In genomic region chr16:57537194-57537505, GRCh38 we compare ENCODE assay signal across 10 cellular contexts. TPM values are rescaled to one million over a fixed set of nuclear protein-coding genes. Genes with fewer than 3 reads are reported as not detected.
DNase-seq lines count a peak whose midpoint lies in the region; ATAC-seq and TF ChIP-seq lines count a peak whose summit lies in the region.
"Had no signal": no experiment of that assay in that cellular context is flagged by ENCODE, and none has a peak within 500 bp of the region (broad histone marks: within the 10 kb centered on the region; RNA-seq: fewer than 3 reads in every experiment).

No MANE protein-coding gene starts in this region.

- H3K36me3 ChIP-seq in DOHH2 (ENCODE audit: control insufficient read depth, low read length): no peaks in the 10 kb centered on the region
- no peaks in the 10 kb centered on the region for H3K36me3 ChIP-seq in Peyer's patch
- peaks cover 0 to 3% of the 10 kb centered on the region in 2 donors for H3K36me3 ChIP-seq in esophagus (ENCODE audit: control insufficient read depth in 2 of 2, insufficient read depth in 2 of 2, low read length in 1 of 2)
- H3K36me3 ChIP-seq in psoas muscle (ENCODE audit: insufficient read depth in 1 of 2, low read depth in 1 of 2): no peaks in the 10 kb centered on the region
- no peaks in the 10 kb centered on the region for H3K36me3 ChIP-seq in body of pancreas (replicated peaks in 1 of 2; ENCODE audit: insufficient read depth in 1 of 2, low read depth in 2 of 2)

- H3K27me3 ChIP-seq in DOHH2 (ENCODE audit: control insufficient read depth, low read length) (no peaks in the 10 kb centered on the region), Peyer's patch (no peaks in the 10 kb centered on the region), esophagus (ENCODE audit: control insufficient read depth in 1 of 2, insufficient read depth in 2 of 2, low read length in 2 of 2) (no peaks in the 10 kb centered on the region), psoas muscle (ENCODE audit: insufficient read depth in 3 of 3, low read length in 2 of 3) (no peaks in the 10 kb centered on the region), body of pancreas (no peaks in the 10 kb centered on the region)

- DNase-seq in Peyer's patch: no peak
- DNase-seq in psoas muscle: no peak
- no peak for DNase-seq in body of pancreas
- DNase-seq in NCI-H526 (lab: John Stamatoyannopoulos, UW): no peak
- DNase-seq: NCI-H2029 had no signal

- intact Hi-C loops in psoas muscle (cut with DNase I): no loop called here
- intact Hi-C loops in body of pancreas (cut with DNase I): no loop called here

- ATAC-seq in psoas muscle (no peak), GM18907 (IDR thresholded peaks at IDR 0.05; ENCODE audit: unreplicated experiment) (no peak), body of pancreas (no peak), GM21360 (IDR thresholded peaks at IDR 0.05; ENCODE audit: unreplicated experiment) (no peak)

- peak overlapping the region; percentile 99 for H3K4me2 ChIP-seq in DOHH2 (ENCODE audit: low read length)

- TF ChIP-seq POLR2A in Peyer's patch (IDR thresholded peaks at IDR 0.05): no peak
- no peak for TF ChIP-seq POLR2A in body of pancreas (IDR thresholded peaks at IDR 0.05)

- peak overlapping the region; percentile 93 for H3K27ac ChIP-seq in DOHH2 (ENCODE audit: low read depth, low read length)
- H3K27ac ChIP-seq in Peyer's patch: peak overlapping the region in 3 of 4 donors; percentile 74 to 99 (median 92)
- peak overlapping the region in 1 of 2 donors; percentile 89 for H3K27ac ChIP-seq in esophagus (ENCODE audit: low read depth in 2 of 2, low read length in 1 of 2)
- H3K27ac ChIP-seq in psoas muscle: no peak overlapping the region
- peak overlapping the region in 1 of 4 donors; percentile 78 for H3K27ac ChIP-seq in body of pancreas

- H3K4me1 ChIP-seq in DOHH2 (ENCODE audit: control insufficient read depth, low read length): peaks cover 91% of the 10 kb centered on the region
- peaks cover 0 to 31% (median 7%) of the 10 kb centered on the region in 4 donors for H3K4me1 ChIP-seq in Peyer's patch
- peaks cover 9 to 24% of the 10 kb centered on the region in 2 donors for H3K4me1 ChIP-seq in esophagus (ENCODE audit: control insufficient read depth in 2 of 2, insufficient read depth in 2 of 2, low read length in 1 of 2)
- H3K4me1 ChIP-seq in psoas muscle: peaks cover 11% of the 10 kb centered on the region
- peaks cover 21% of the 10 kb centered on the region for H3K4me1 ChIP-seq in body of pancreas

- no peaks in the 10 kb centered on the region for H3K79me2 ChIP-seq in DOHH2 (ENCODE audit: control insufficient read depth, low read length)

- H3K9me2 ChIP-seq in DOHH2 (replicated peaks; ENCODE audit: control insufficient read depth, low read length): no peaks in the 10 kb centered on the region

- WGBS in esophagus, 2 donors: 19 to 22% methylated on average over 8 of the region's 8 CpGs
- 36 to 39% (median 38%) methylated on average over 8 of the region's 8 CpGs for WGBS in psoas muscle, 3 donors
- 36 to 54% methylated on average over 8 of the region's 8 CpGs for WGBS in body of pancreas, 2 donors

- H3K9me3 ChIP-seq in DOHH2 (ENCODE audit: control insufficient read depth, insufficient read depth, low read length): no peaks in the 10 kb centered on the region
- H3K9me3 ChIP-seq in Peyer's patch: no peaks in the 10 kb centered on the region
- H3K9me3 ChIP-seq in esophagus (ENCODE audit: control insufficient read depth in 2 of 2, insufficient read depth in 1 of 2, low read depth in 1 of 2, low read length in 1 of 2): no peaks in the 10 kb centered on the region
- no peaks in the 10 kb centered on the region for H3K9me3 ChIP-seq in psoas muscle
- H3K9me3 ChIP-seq in body of pancreas: no peaks in the 10 kb centered on the region

- H3K4me3 ChIP-seq in DOHH2 (ENCODE audit: low read length) (peak overlapping the region; percentile 77), Peyer's patch (peak overlapping the region; percentile 70 to 96 (median 88)), esophagus (ENCODE audit: low read depth in 1 of 2, low read length in 2 of 2) (peak overlapping the region; percentile 63 to 86), psoas muscle (peak overlapping the region; percentile 83), body of pancreas (peak overlapping the region in 1 of 2 donors; percentile 84)

- H3F3A ChIP-seq in DOHH2 (ENCODE audit: control insufficient read depth, insufficient read depth): peaks cover 30% of the 10 kb centered on the region

- H4K20me1 ChIP-seq in DOHH2 (ENCODE audit: control insufficient read depth, insufficient read depth, low read depth, low read length): no peaks in the 10 kb centered on the region; the same call in 1 of the 2 replicates

- TF ChIP-seq CTCF in DOHH2 (IDR thresholded peaks at IDR 0.05; ENCODE audit: low read depth, low read length, poor library complexity, severe bottlenecking) (no peak), Peyer's patch (IDR thresholded peaks at IDR 0.05) (no peak), psoas muscle (IDR thresholded peaks at IDR 0.05) (no peak), body of pancreas (IDR thresholded peaks at IDR 0.05) (no peak)

RNA-seq across cellular contexts. Expression of gene CCDC102A, which starts 0.8 kb away (rescaled TPM):
- total RNA-seq in Peyer's patch: 10 to 100 TPM in 1 of 4 donors, 1 to 10 TPM in 3; 1.7 to 10.7 (median 2.5) TPM
- polyA plus RNA-seq in esophagus: 1 to 10 TPM; 2.6 TPM
- 1 to 10 TPM; 1.2 to 2.4 (median 1.9) TPM for total RNA-seq in psoas muscle
- polyA plus RNA-seq in psoas muscle: 1 to 10 TPM in 2 of 3 donors, under 1 TPM in 1; 0.95 to 2.1 (median 1.2) TPM
- total RNA-seq in body of pancreas: 10 to 100 TPM; 10.6 to 22.4 TPM

RNA-seq across cellular contexts. Expression of gene ADGRG5, which starts 5.3 kb away (rescaled TPM):
- total RNA-seq in Peyer's patch (10 to 100 TPM in 1 of 4 donors, 1 to 10 TPM in 3; 3.0 to 30.5 (median 4.3) TPM), psoas muscle (under 1 TPM in 3 of 4 donors, not detected in 1; 0.11 to 0.37 (median 0.19) TPM), body of pancreas (under 1 TPM; 0.78 to 0.99 TPM)
- polyA plus RNA-seq in esophagus (under 1 TPM; 0.49 to 0.85 TPM), psoas muscle (under 1 TPM in 1 of 3 donors, not detected in 2; 0.05 TPM)
- total RNA-seq: bronchial epithelial cell had no signal

RNA-seq across cellular contexts. Expression of gene DOK4, which starts 50.9 kb away (rescaled TPM):
- 100 to 1,000 TPM in 3 of 4 donors, 10 to 100 TPM in 1; 81.7 to 209 (median 189) TPM for total RNA-seq in Peyer's patch
- polyA plus RNA-seq in esophagus: 10 to 100 TPM; 27.6 to 33.7 TPM
- 1 to 10 TPM; 1.5 to 4.3 (median 2.4) TPM for total RNA-seq in psoas muscle
- polyA plus RNA-seq in psoas muscle: 1 to 10 TPM; 1.3 to 2.2 (median 1.5) TPM
- total RNA-seq in body of pancreas: 10 to 100 TPM; 33.0 to 36.1 TPM

Comparison
In these comparisons a context has a peak if more than half of its experiments do, and no peak if none do; other contexts are left out.
1. RNA of gene DOK4, which starts 50.9 kb away (total RNA-seq): 81.7 to 209 TPM in Peyer's patch and 33.0 to 36.1 TPM in body of pancreas; 1.5 to 4.3 TPM in psoas muscle; every median in the first group is over 4 times any median in the second.